11 cellular contexts compared by ENCODE assay signal in the genomic region with DNA sequence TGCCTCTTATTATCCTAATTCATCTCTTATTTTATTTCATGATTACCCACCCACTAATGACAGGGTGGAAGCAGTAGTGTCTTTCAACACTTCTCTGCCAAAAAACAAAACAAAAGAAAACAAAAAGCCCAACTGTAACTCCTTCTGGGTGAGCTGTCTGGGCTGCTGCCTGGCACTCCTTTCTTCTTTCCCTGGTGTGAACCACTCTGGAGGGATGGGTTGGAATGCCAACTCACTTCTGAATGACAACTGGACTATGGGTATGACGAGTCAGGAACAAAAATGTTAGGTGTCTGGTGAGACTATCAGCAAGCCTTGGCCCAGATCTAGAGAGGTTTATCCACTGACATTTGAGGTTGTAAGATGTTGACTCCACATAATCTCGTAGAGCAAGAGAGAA.
DNase-seq lines count a peak whose midpoint lies in the region; ATAC-seq and TF ChIP-seq lines count a peak whose summit lies in the region.
"Had no signal": no experiment of that assay in that cellular context is flagged by ENCODE, and none has a peak within 500 bp of the region (broad histone marks: within the 10 kb centered on the region; RNA-seq: fewer than 3 reads in every experiment).

No MANE protein-coding gene starts in this region.

- peaks cover 18% of the 10 kb centered on the region for H3K36me3 Mint-ChIP-seq in natural killer cell
- peaks cover 17% of the 10 kb centered on the region for H3K36me3 Mint-ChIP-seq in natural killer cell treated with Interleukin-12 subunit alpha and Interleukin-12 subunit beta and Interleukin-15 and Interleukin-18, amount 100 ng/mL, for 72 hours
- peaks cover 44% of the 10 kb centered on the region for H3K36me3 Mint-ChIP-seq in chondrocyte (ENCODE audit: low read depth)
- peaks cover 37% of the 10 kb centered on the region for H3K36me3 Mint-ChIP-seq in activated CD8-positive, alpha-beta memory T cell treated with anti-CD3 and anti-CD28 coated beads, Interleukin-2, amount 10 ng/mL, durations not matched to agents 7 days and 5 days

- H3K4me3 Mint-ChIP-seq in natural killer cell (no peak overlapping the region), chondrocyte (ENCODE audit: unreplicated experiment) (no peak overlapping the region)
- no peak overlapping the region for H3K4me3 Mint-ChIP-seq in natural killer cell treated with Interleukin-12 subunit alpha and Interleukin-12 subunit beta and Interleukin-15 and Interleukin-18, amount 100 ng/mL, for 72 hours
- H3K4me3 Mint-ChIP-seq in activated CD8-positive, alpha-beta memory T cell treated with anti-CD3 and anti-CD28 coated beads, Interleukin-2, amount 10 ng/mL, durations not matched to agents 7 days and 5 days, result no peak overlapping the region

- intact Hi-C loops in natural killer cell (cut with micrococcal nuclease), result no loop called here

- TF ChIP-seq CTCF in natural killer cell (IDR thresholded peaks at IDR 0.05), result no peak
- TF ChIP-seq CTCF in chondrocyte (IDR thresholded peaks at IDR 0.05), result no peak

- peaks cover 41 to 46% of the 10 kb centered on the region in 2 donors for H3K4me1 Mint-ChIP-seq in natural killer cell
- H3K4me1 Mint-ChIP-seq in natural killer cell treated with Interleukin-12 subunit alpha and Interleukin-12 subunit beta and Interleukin-15 and Interleukin-18, amount 100 ng/mL, for 72 hours (ENCODE audit: low read depth in 2 of 2), result peaks cover 30 to 31% of the 10 kb centered on the region in 2 donors
- H3K4me1 Mint-ChIP-seq in chondrocyte (ENCODE audit: low read depth), result peaks cover 70% of the 10 kb centered on the region
- no peaks in the 10 kb centered on the region for H3K4me1 Mint-ChIP-seq in activated CD8-positive, alpha-beta memory T cell treated with anti-CD3 and anti-CD28 coated beads, Interleukin-2, amount 10 ng/mL, durations not matched to agents 7 days and 5 days

- no peaks in the 10 kb centered on the region for H3K27me3 Mint-ChIP-seq in natural killer cell (ENCODE audit: low read depth in 2 of 2)
- no peaks in the 10 kb centered on the region for H3K27me3 Mint-ChIP-seq in natural killer cell treated with Interleukin-12 subunit alpha and Interleukin-12 subunit beta and Interleukin-15 and Interleukin-18, amount 100 ng/mL, for 72 hours
- H3K27me3 Mint-ChIP-seq in chondrocyte (ENCODE audit: low read depth), result no peaks in the 10 kb centered on the region
- H3K27me3 Mint-ChIP-seq in activated CD8-positive, alpha-beta memory T cell treated with anti-CD3 and anti-CD28 coated beads, Interleukin-2, amount 10 ng/mL, durations not matched to agents 7 days and 5 days, result no peaks in the 10 kb centered on the region

- no peak for ATAC-seq in natural killer cell
- no peak for ATAC-seq in natural killer cell treated with Interleukin-12 subunit alpha and Interleukin-12 subunit beta and Interleukin-15 and Interleukin-18, amount 100 ng/mL, for 72 hours
- ATAC-seq in HG02623 (IDR thresholded peaks at IDR 0.05; ENCODE audit: unreplicated experiment), result no peak
- no peak for ATAC-seq in activated CD8-positive, alpha-beta memory T cell treated with anti-CD3 and anti-CD28 coated beads, Interleukin-2, amount 10 ng/mL, durations not matched to agents 7 days and 5 days

- peak overlapping the region; percentile 64 to 65 for H3K27ac Mint-ChIP-seq in natural killer cell
- H3K27ac Mint-ChIP-seq in natural killer cell treated with Interleukin-12 subunit alpha and Interleukin-12 subunit beta and Interleukin-15 and Interleukin-18, amount 100 ng/mL, for 72 hours, result no peak overlapping the region
- H3K27ac Mint-ChIP-seq in chondrocyte (ENCODE audit: unreplicated experiment), result peak overlapping the region; percentile 99
- no peak overlapping the region for H3K27ac Mint-ChIP-seq in activated CD8-positive, alpha-beta memory T cell treated with anti-CD3 and anti-CD28 coated beads, Interleukin-2, amount 10 ng/mL, durations not matched to agents 7 days and 5 days

- DNase-seq in natural killer cell (no peak), chondrocyte (ENCODE audit: low spot score) (no peak), kidney tubule cell (ENCODE audit: low spot score) (peak; percentile 51), cerebellar nuclear complex (lab: John Stamatoyannopoulos, UW) (no peak), NCI-H82 (lab: John Stamatoyannopoulos, UW) (no peak)
- no peak for DNase-seq in natural killer cell treated with Interleukin-12 subunit alpha and Interleukin-12 subunit beta and Interleukin-15 and Interleukin-18, amount 100 ng/mL, for 72 hours (ENCODE audit: low spot score)
- DNase-seq in activated CD8-positive, alpha-beta memory T cell treated with anti-CD3 and anti-CD28 coated beads, Interleukin-2, amount 10 ng/mL, durations not matched to agents 7 days and 5 days, result no peak
- DNase-seq: HCEC 1CT, NCI-H526 treated with DMSO at 0.1 percent for 48 hours, uterus had no signal

- H3K9me3 Mint-ChIP-seq in natural killer cell (no peaks in the 10 kb centered on the region), chondrocyte (ENCODE audit: low read depth) (peaks cover 2% of the 10 kb centered on the region)
- no peaks in the 10 kb centered on the region for H3K9me3 Mint-ChIP-seq in natural killer cell treated with Interleukin-12 subunit alpha and Interleukin-12 subunit beta and Interleukin-15 and Interleukin-18, amount 100 ng/mL, for 72 hours
- no peaks in the 10 kb centered on the region for H3K9me3 Mint-ChIP-seq in activated CD8-positive, alpha-beta memory T cell treated with anti-CD3 and anti-CD28 coated beads, Interleukin-2, amount 10 ng/mL, durations not matched to agents 7 days and 5 days (ENCODE audit: low read depth)

- CTCF ChIA-PET in activated CD8-positive, alpha-beta memory T cell treated with anti-CD3 and anti-CD28 coated beads, Interleukin-2, amount 10 ng/mL, durations not matched to agents 7 days and 5 days (lab: Charles Lee), result interaction anchor here (1.0 to 2.2 kb wide), 2 partner anchors 18 to 682 kb away, joined by 3 to 8 read pairs; no protein-coding TSS in a partner anchor

Comparison
In these comparisons a context has a peak if more than half of its experiments do, and no peak if none do; other contexts are left out.
1. H3K27ac Mint-ChIP-seq: peak in natural killer cell (2 of 2) and chondrocyte (single experiment); none in natural killer cell treated with Interleukin-12 subunit alpha and Interleukin-12 subunit beta and Interleukin-15 and Interleukin-18, amount 100 ng/mL, for 72 hours (0 of 2) and activated CD8-positive, alpha-beta memory T cell treated with anti-CD3 and anti-CD28 coated beads, Interleukin-2, amount 10 ng/mL, durations not matched to agents 7 days and 5 days (single experiment).